Comparison of ENCODE assay signal across 1 cellular context in genomic region chr2:70121627-70122372, GRCh38.
TF ChIP-seq lines count a peak whose summit lies in the region.

No MANE protein-coding gene starts in this region.

TF ChIP-seq in HepG2, 621 proteins besides CTCF, POLR2A, EP300 and RAD21 (continued from another document and continues in another):
- TF ChIP-seq, protein P1, sequence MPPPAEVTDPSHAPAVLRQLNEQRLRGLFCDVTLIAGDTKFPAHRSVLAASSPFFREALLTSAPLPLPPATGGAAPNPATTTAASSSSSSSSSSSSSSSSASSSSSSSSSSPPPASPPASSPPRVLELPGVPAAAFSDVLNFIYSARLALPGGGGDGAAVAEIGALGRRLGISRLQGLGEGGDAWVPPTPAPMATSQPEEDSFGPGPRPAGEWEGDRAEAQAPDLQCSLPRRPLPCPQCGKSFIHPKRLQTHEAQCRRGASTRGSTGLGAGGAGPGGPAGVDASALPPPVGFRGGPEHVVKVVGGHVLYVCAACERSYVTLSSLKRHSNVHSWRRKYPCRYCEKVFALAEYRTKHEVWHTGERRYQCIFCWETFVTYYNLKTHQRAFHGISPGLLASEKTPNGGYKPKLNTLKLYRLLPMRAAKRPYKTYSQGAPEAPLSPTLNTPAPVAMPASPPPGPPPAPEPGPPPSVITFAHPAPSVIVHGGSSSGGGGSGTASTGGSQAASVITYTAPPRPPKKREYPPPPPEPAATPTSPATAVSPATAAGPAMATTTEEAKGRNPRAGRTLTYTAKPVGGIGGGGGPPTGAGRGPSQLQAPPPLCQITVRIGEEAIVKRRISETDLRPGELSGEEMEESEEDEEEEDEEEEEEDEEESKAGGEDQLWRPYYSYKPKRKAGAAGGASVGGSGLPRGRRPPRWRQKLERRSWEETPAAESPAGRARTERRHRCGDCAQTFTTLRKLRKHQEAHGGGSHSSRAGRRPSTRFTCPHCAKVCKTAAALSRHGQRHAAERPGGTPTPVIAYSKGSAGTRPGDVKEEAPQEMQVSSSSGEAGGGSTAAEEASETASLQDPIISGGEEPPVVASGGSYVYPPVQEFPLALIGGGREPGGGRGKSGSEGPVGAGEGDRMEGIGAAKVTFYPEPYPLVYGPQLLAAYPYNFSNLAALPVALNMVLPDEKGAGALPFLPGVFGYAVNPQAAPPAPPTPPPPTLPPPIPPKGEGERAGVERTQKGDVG (CRISPR knock-in tag; IDR thresholded peaks at IDR 0.05; ENCODE audit: borderline replicate concordance): no peak
- peak; percentile 51 for TF ChIP-seq ZFX (CRISPR knock-in tag; IDR thresholded peaks at IDR 0.05; ENCODE audit: low read depth)
- peak; percentile 47; the same call in 1 of the 2 replicates for TF ChIP-seq ELF1 (CRISPR knock-in tag; IDR thresholded peaks at IDR 0.05)
- TF ChIP-seq ZNF160 (CRISPR knock-in tag; IDR thresholded peaks at IDR 0.05): no peak
- no peak for TF ChIP-seq ARHGAP35 (CRISPR knock-in tag; IDR thresholded peaks at IDR 0.05; ENCODE audit: borderline replicate concordance)
- no peak for TF ChIP-seq ZC3H4 (CRISPR knock-in tag; IDR thresholded peaks at IDR 0.05; ENCODE audit: borderline replicate concordance)
- no peak for TF ChIP-seq ZNF10 (CRISPR knock-in tag; IDR thresholded peaks at IDR 0.05; ENCODE audit: borderline replicate concordance, low read depth)
- 0 out of 2 replicates have a peak, but pooled peaks have one; percentile 39 for TF ChIP-seq THAP7 (CRISPR knock-in tag; IDR thresholded peaks at IDR 0.05)
- TF ChIP-seq, protein P2, sequence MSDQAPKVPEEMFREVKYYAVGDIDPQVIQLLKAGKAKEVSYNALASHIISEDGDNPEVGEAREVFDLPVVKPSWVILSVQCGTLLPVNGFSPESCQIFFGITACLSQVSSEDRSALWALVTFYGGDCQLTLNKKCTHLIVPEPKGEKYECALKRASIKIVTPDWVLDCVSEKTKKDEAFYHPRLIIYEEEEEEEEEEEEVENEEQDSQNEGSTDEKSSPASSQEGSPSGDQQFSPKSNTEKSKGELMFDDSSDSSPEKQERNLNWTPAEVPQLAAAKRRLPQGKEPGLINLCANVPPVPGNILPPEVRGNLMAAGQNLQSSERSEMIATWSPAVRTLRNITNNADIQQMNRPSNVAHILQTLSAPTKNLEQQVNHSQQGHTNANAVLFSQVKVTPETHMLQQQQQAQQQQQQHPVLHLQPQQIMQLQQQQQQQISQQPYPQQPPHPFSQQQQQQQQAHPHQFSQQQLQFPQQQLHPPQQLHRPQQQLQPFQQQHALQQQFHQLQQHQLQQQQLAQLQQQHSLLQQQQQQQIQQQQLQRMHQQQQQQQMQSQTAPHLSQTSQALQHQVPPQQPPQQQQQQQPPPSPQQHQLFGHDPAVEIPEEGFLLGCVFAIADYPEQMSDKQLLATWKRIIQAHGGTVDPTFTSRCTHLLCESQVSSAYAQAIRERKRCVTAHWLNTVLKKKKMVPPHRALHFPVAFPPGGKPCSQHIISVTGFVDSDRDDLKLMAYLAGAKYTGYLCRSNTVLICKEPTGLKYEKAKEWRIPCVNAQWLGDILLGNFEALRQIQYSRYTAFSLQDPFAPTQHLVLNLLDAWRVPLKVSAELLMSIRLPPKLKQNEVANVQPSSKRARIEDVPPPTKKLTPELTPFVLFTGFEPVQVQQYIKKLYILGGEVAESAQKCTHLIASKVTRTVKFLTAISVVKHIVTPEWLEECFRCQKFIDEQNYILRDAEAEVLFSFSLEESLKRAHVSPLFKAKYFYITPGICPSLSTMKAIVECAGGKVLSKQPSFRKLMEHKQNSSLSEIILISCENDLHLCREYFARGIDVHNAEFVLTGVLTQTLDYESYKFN (CRISPR knock-in tag; conservative IDR thresholded peaks at IDR 0.05): peak; percentile 49; the same call in 1 of the 2 replicates
- TF ChIP-seq ZNF720 (CRISPR knock-in tag; IDR thresholded peaks at IDR 0.05): no peak
- TF ChIP-seq HNF4A (CRISPR knock-in tag; IDR thresholded peaks at IDR 0.05): peak; percentile 67
- no peak for TF ChIP-seq ZNF407 (CRISPR knock-in tag; IDR thresholded peaks at IDR 0.05; ENCODE audit: not compliant biosample characterization)
- no peak for TF ChIP-seq ZNF446 (CRISPR knock-in tag; IDR thresholded peaks at IDR 0.05)
- TF ChIP-seq ZNF274 (CRISPR knock-in tag; IDR thresholded peaks at IDR 0.05): 0 out of 2 replicates have a peak, but pooled peaks have one; percentile 49
- TF ChIP-seq EED (CRISPR knock-in tag; IDR thresholded peaks at IDR 0.05): no peak
- TF ChIP-seq ZNF20 (CRISPR knock-in tag; IDR thresholded peaks at IDR 0.05): no peak
- TF ChIP-seq, protein P3, sequence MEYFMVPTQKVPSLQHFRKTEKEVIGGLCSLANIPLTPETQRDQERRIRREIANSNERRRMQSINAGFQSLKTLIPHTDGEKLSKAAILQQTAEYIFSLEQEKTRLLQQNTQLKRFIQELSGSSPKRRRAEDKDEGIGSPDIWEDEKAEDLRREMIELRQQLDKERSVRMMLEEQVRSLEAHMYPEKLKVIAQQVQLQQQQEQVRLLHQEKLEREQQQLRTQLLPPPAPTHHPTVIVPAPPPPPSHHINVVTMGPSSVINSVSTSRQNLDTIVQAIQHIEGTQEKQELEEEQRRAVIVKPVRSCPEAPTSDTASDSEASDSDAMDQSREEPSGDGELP (IDR thresholded peaks at IDR 0.05; ENCODE audit: borderline replicate concordance, low read depth): no peak
- peak; percentile 24; the same call in 1 of the 2 replicates for TF ChIP-seq HNF1B (CRISPR knock-in tag; IDR thresholded peaks at IDR 0.05)
- TF ChIP-seq ZFP62 (CRISPR knock-in tag; IDR thresholded peaks at IDR 0.05): no peak
- TF ChIP-seq ZNF672 (CRISPR knock-in tag; IDR thresholded peaks at IDR 0.05): no peak
- TF ChIP-seq, protein P4, sequence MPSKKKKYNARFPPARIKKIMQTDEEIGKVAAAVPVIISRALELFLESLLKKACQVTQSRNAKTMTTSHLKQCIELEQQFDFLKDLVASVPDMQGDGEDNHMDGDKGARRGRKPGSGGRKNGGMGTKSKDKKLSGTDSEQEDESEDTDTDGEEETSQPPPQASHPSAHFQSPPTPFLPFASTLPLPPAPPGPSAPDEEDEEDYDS (CRISPR knock-in tag; IDR thresholded peaks at IDR 0.05): 0 out of 2 replicates have a peak, but pooled peaks have one; percentile 12
- no peak for TF ChIP-seq ZNF335 (CRISPR knock-in tag; IDR thresholded peaks at IDR 0.05)
- TF ChIP-seq PHF21A (CRISPR knock-in tag; IDR thresholded peaks at IDR 0.05): no peak
- no peak for TF ChIP-seq RNF2 (conservative IDR thresholded peaks at IDR 0.05; ENCODE audit: low read depth)
- TF ChIP-seq ETV5 (CRISPR knock-in tag; IDR thresholded peaks at IDR 0.05; ENCODE audit: borderline replicate concordance): peak; percentile 62; the same call in 1 of the 2 replicates
- no peak for TF ChIP-seq SP1 (IDR thresholded peaks at IDR 0.05)
- TF ChIP-seq SP1 (CRISPR knock-in tag; IDR thresholded peaks at IDR 0.05): no peak
- TF ChIP-seq FOXA1 (IDR thresholded peaks at IDR 0.05): no peak
- TF ChIP-seq FOXA1 (CRISPR knock-in tag; IDR thresholded peaks at IDR 0.05): no peak
- TF ChIP-seq TEAD3 (CRISPR knock-in tag; optimal IDR thresholded peaks at IDR 0.05; ENCODE audit: borderline replicate concordance): no peak
- TF ChIP-seq AKAP8 (CRISPR knock-in tag; IDR thresholded peaks at IDR 0.05): no peak
- no peak for TF ChIP-seq RFXAP (CRISPR knock-in tag; IDR thresholded peaks at IDR 0.05; ENCODE audit: borderline replicate concordance)
- no peak; the same call in 1 of the 2 replicates for TF ChIP-seq ZNF280D (CRISPR knock-in tag; IDR thresholded peaks at IDR 0.05)
- TF ChIP-seq ZNF501 (CRISPR knock-in tag; IDR thresholded peaks at IDR 0.05): no peak
- no peak for TF ChIP-seq NFIB (CRISPR knock-in tag; IDR thresholded peaks at IDR 0.05; ENCODE audit: borderline replicate concordance)
- TF ChIP-seq RFX5 (IDR thresholded peaks at IDR 0.05; ENCODE audit: low read depth, low read length): no peak
- no peak for TF ChIP-seq ZNF30 (CRISPR knock-in tag; IDR thresholded peaks at IDR 0.05)
- no peak for TF ChIP-seq KLF6 (CRISPR knock-in tag; IDR thresholded peaks at IDR 0.05)
- TF ChIP-seq MAF1 (CRISPR knock-in tag; IDR thresholded peaks at IDR 0.05; ENCODE audit: borderline replicate concordance): no peak
